ENCODE assay signal across 8 cellular contexts in genomic region chr10:95363303-95363912, GRCh38.
DNase-seq lines count a peak whose midpoint lies in the region; ATAC-seq, FAIRE-seq and TF ChIP-seq lines count a peak whose summit lies in the region.

No MANE protein-coding gene starts in this region.

- ATAC-seq in HG02763 (IDR thresholded peaks at IDR 0.05; ENCODE audit: unreplicated experiment) (peak; percentile 71), natural killer cell (peak; percentile 65 to 83 (median 75)), HG02571 (IDR thresholded peaks at IDR 0.05; ENCODE audit: unreplicated experiment) (no peak)

- H3K4me1 Mint-ChIP-seq in natural killer cell, result no peaks in the 10 kb centered on the region

- H3K27me3 Mint-ChIP-seq in natural killer cell (ENCODE audit: low read depth in 2 of 2), result peaks cover 7 to 13% of the 10 kb centered on the region in 2 donors

- H3K9me3 Mint-ChIP-seq in natural killer cell, result no peaks in the 10 kb centered on the region

- TF ChIP-seq CTCF in epithelial cell of esophagus (IDR thresholded peaks at IDR 0.05; ENCODE audit: insufficient read depth, low read depth, low read length, missing control alignments), result peak; percentile 90
- TF ChIP-seq CTCF in natural killer cell (IDR thresholded peaks at IDR 0.05), result peak; percentile 93

- no peaks in the 10 kb centered on the region for H3K36me3 Mint-ChIP-seq in natural killer cell

- peak; percentile 95 for FAIRE-seq in GM12892 (lab: Jason Lieb, UNC)
- peak; percentile 84 for FAIRE-seq in TTC549 (lab: Jason Lieb, UNC)

- H3K4me3 Mint-ChIP-seq in natural killer cell, result no peak overlapping the region

- peak; percentile 45 to 50 for DNase-seq in AML-193 (lab: John Stamatoyannopoulos, UW)
- peak; percentile 31 for DNase-seq in GM12892 (ENCODE audit: insufficient read length)
- DNase-seq in NCI-H146 treated with DMSO at 0.1 percent for 48 hours (lab: John Stamatoyannopoulos, UW; ENCODE audit: unreplicated experiment), result peak; percentile 41
- DNase-seq in epithelial cell of esophagus (ENCODE audit: low read depth), result peak; percentile 73
- DNase-seq in natural killer cell, result no peak

- H3K27ac Mint-ChIP-seq in natural killer cell, result no peak overlapping the region

- no peak overlapping the region for H3K4me3 ChIP-seq in epithelial cell of esophagus (ENCODE audit: low read length)

- no peak for TF ChIP-seq POLR2A in GM12892 (IDR thresholded peaks at IDR 0.05; ENCODE audit: low read depth, low read length)

- intact Hi-C loops in natural killer cell (cut with micrococcal nuclease), result loop anchor here (1.0 kb wide), 3 partner anchors 117 to 230 kb away; no protein-coding TSS in a partner anchor
